Comparison of ENCODE assay signal across 13 cellular contexts in the genomic region with DNA sequence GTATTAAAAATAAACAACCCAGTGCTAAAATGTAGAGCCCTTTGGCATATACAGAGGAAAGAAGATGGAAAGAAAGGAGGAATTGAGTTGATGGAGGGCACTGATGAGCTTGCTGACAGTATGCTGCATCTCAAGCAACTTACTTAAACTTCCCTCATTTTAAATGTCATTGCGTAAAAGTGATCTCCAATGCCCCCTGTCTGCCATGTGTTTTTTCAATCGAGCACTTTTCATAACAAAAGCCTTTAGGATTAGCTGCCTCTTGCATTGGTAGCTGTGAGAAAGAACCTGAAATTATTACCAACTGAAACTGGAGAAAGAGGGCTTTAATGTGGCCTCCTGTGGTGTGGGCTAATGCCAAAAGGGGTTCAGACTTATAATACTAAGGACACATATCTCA.
A peak's percentile ranks its signal among the peaks of the same experiment; 100 is the strongest.
DNase-seq lines count a peak whose midpoint lies in the region; ATAC-seq, FAIRE-seq and TF ChIP-seq lines count a peak whose summit lies in the region.
"Had no signal": no experiment of that assay in that cellular context is flagged by ENCODE, and none has a peak within 500 bp of the region (broad histone marks: within the 10 kb centered on the region; RNA-seq: fewer than 3 reads in every experiment).

No MANE protein-coding gene starts in this region.

- H3K9me3 ChIP-seq in GM23248 (ENCODE audit: low read depth), result no peaks in the 10 kb centered on the region
- no peaks in the 10 kb centered on the region for H3K9me3 ChIP-seq in PC-3 (ENCODE audit: low read length)

- no peaks in the 10 kb centered on the region for H3K9me2 ChIP-seq in GM23248 (ENCODE audit: insufficient read depth)
- H3K9me2 ChIP-seq in PC-3 (replicated peaks; ENCODE audit: low read length), result no peaks in the 10 kb centered on the region

- peaks cover 33% of the 10 kb centered on the region for H3K4me1 ChIP-seq in GM23248 (ENCODE audit: insufficient read depth)
- no peaks in the 10 kb centered on the region; the same call in 1 of the 2 replicates for H3K4me1 ChIP-seq in PC-3 (ENCODE audit: insufficient read depth, low read length)

- BruUV-seq in PC-3 (replicated peaks; lab: Mats Ljungman, UMichigan), result no TSS peak

- H3K79me2 ChIP-seq in GM23248 (ENCODE audit: insufficient read depth) (no peaks in the 10 kb centered on the region), PC-3 (ENCODE audit: low read length) (no peaks in the 10 kb centered on the region)

- WGBS in GM23248 (ENCODE audit: low coverage in 1 of 2, low lambda C conversion rate in 2 of 2, missing lambda C conversion rate in 2 of 2), 2 experiments, result 72 to 74% methylated on average over 2 of the region's 2 CpGs

- TF ChIP-seq POLR2A in GM12891 (IDR thresholded peaks at IDR 0.05; ENCODE audit: low read depth, low read length), result no peak

- H3K9ac ChIP-seq in GM23248 (no peak overlapping the region), PC-3 (ENCODE audit: low read length) (no peak overlapping the region)

- POLR2A ChIA-PET in PC-3 (lab: Charles Lee; ENCODE audit: unreplicated experiment), result no interaction called here

- H2AFZ ChIP-seq in GM23248, result no peak overlapping the region
- H2AFZ ChIP-seq in PC-3 (ENCODE audit: low read length), result 0 out of 2 replicates have a peak overlapping the region, but pooled peaks have one; percentile 17

- no peak overlapping the region for H3K4me3 ChIP-seq in GM23248
- no peak overlapping the region for H3K4me3 ChIP-seq in PC-3 (ENCODE audit: low read length)
- no peak overlapping the region for H3K4me3 ChIP-seq in fibroblast of villous mesenchyme (ENCODE audit: low read depth, low read length)
- H3K4me3 ChIP-seq: mucosa of descending colon had no signal

- H3F3A ChIP-seq in GM23248 (ENCODE audit: insufficient read depth) (0 out of 2 replicates have a peak, but pooled peaks cover 7% of the 10 kb centered on the region), PC-3 (ENCODE audit: low read length, unreplicated experiment) (no peaks in the 10 kb centered on the region)

- intact Hi-C loops in PC-3 (cut with micrococcal nuclease), result loop anchor here (5.0 to 10.0 kb wide), 6 partner anchors 172 to 625 kb away; no protein-coding TSS in a partner anchor

- CTCF ChIA-PET in PC-3 (lab: Charles Lee), result interaction anchor here (0.5 to 1.2 kb wide), 8 partner anchors 54 to 566 kb away, joined by 3 to 5 read pairs (median 4); no protein-coding TSS in a partner anchor

- in situ Hi-C loops in ACHN (cut with HindIII; ENCODE audit: low pct_ligation_motif_present, low pct_unique_long_range_greater_than_20kb, low sequenced_read_pairs) (no loop called here), GM23248 (cut with MboI) (no loop called here)

- H3K27ac ChIP-seq in GM23248, result no peak overlapping the region
- H3K27ac ChIP-seq in PC-3 (ENCODE audit: low read length), result no peak overlapping the region

- peak; percentile 4 for DNase-seq in ACHN
- peak; percentile 23 for DNase-seq in GM23248
- peak; percentile 42 for DNase-seq in PC-3
- peak; percentile 38 for DNase-seq in fibroblast of villous mesenchyme (ENCODE audit: low read depth)
- DNase-seq in NCI-H1417 treated with DMSO at 0.1 percent for 48 hours (lab: John Stamatoyannopoulos, UW), result no peak
- DNase-seq in GM12891 (ENCODE audit: insufficient read length, low spot score), result no peak
- no peak for DNase-seq in amygdala (lab: John Stamatoyannopoulos, UW)
- DNase-seq: activated CD4-positive, alpha-beta T cell treated with anti-CD3 and anti-CD28 coated beads for 48 hours; CD8-positive, alpha-beta memory T cell; mucosa of descending colon; NK-92 treated with Interleukin-12 subunit alpha and Interleukin-12 subunit beta, amount 100 ng/mL, for 24 hours; stimulated activated CD4-positive, alpha-beta T cell treated with anti-CD3 and anti-CD28 coated beads, Interleukin-15, amount 100 ng/mL, for 24 hours had no signal

- TF ChIP-seq CTCF in PC-3 (conservative IDR thresholded peaks at IDR 0.05; ENCODE audit: low read depth, low read length), result peak; percentile 57
- TF ChIP-seq CTCF in fibroblast of villous mesenchyme (IDR thresholded peaks at IDR 0.05; ENCODE audit: insufficient read depth, low read depth, low read length), result peak; percentile 39

- H3K4me2 ChIP-seq in GM23248 (ENCODE audit: unreplicated experiment) (no peak overlapping the region), PC-3 (ENCODE audit: low read length) (no peak overlapping the region)

- no peak for ATAC-seq in PC-3
- no peak for ATAC-seq in HG03378 (IDR thresholded peaks at IDR 0.05; ENCODE audit: unreplicated experiment)
- ATAC-seq: mucosa of descending colon had no signal

- FAIRE-seq in GM12891 (lab: Jason Lieb, UNC), result no peak

- H3K36me3 ChIP-seq in GM23248 (ENCODE audit: low read depth) (no peaks in the 10 kb centered on the region), PC-3 (ENCODE audit: low read depth, low read length) (no peaks in the 10 kb centered on the region)

- no peaks in the 10 kb centered on the region for H3K27me3 ChIP-seq in GM23248 (replicated peaks; ENCODE audit: insufficient read depth)
- no peaks in the 10 kb centered on the region for H3K27me3 ChIP-seq in PC-3 (ENCODE audit: low read length)

- no peaks in the 10 kb centered on the region for H4K20me1 ChIP-seq in GM23248 (ENCODE audit: insufficient read depth)
- H4K20me1 ChIP-seq in PC-3 (ENCODE audit: low read length), result no peaks in the 10 kb centered on the region

TF ChIP-seq in GM12891, 5 proteins besides CTCF, POLR2A, EP300 and RAD21:
- TF ChIP-seq POU2F2 (IDR thresholded peaks at IDR 0.05; ENCODE audit: low read depth, low read length) (no peak), PAX5 (IDR thresholded peaks at IDR 0.05; ENCODE audit: insufficient read depth, low read length, severe bottlenecking) (no peak), TAF1 (IDR thresholded peaks at IDR 0.05; ENCODE audit: low read depth, low read length) (no peak), SPI1 (IDR thresholded peaks at IDR 0.05; ENCODE audit: low read depth, low read length) (no peak), POLR2AphosphoS5 (IDR thresholded peaks at IDR 0.05; ENCODE audit: low read depth, low read length) (no peak)

Comparison
In these comparisons a context has a peak if more than half of its experiments do, and no peak if none do; other contexts are left out.
1. DNase-seq: peak in ACHN (single experiment), GM23248 (single experiment), PC-3 (single experiment) and fibroblast of villous mesenchyme (single experiment); none in NCI-H1417 treated with DMSO at 0.1 percent for 48 hours (single experiment), GM12891 (single experiment) and amygdala (0 of 56).